In the genomic region with DNA sequence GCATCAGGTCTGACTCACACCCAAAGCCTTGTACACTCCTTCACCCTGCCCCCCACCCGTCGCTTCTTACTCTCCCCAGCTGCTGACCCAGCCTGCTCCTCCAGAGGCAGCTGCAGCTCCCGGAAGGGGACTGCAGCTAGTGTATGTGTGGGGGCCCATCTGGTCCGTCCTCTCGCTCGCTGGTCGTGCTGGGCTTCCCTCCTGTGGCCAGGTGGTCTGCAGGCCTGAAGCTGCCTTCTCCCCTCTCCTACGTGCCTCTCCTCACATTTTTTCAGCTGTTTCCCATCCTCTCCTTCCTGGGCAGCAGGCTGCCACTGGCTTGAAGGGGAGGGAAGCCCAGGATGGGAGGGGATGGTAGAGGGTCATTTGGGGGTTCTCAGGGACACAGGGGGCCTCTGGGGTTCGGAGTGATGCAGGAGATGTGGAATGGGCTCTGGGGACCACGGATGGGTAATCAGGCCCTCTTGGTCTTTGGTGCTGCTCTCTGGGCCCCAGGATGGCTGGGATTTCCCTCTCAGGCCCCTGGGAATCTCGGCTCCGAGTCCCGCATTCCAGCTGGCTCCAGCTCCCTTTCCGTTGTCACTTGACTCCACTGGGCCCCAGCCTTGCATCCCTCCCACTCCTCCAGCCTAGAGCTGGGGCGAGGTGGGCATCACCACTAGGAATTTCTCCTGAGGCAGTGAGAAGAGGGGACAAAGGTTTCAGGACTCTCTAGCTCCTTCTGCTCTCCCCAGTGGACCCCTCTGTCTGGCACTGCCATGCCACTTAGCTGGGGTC, we compare ENCODE assay signal across 9 cellular contexts. TPM values are rescaled to one million over a fixed set of nuclear protein-coding genes. Genes with fewer than 3 reads are reported as not detected.
A peak's percentile ranks its signal among the peaks of the same experiment; 100 is the strongest.
DNase-seq lines count a peak whose midpoint lies in the region; ATAC-seq and TF ChIP-seq lines count a peak whose summit lies in the region.
"Had no signal": no experiment of that assay in that cellular context is flagged by ENCODE, and none has a peak within 500 bp of the region (broad histone marks: within the 10 kb centered on the region; RNA-seq: fewer than 3 reads in every experiment).

No MANE protein-coding gene starts in this region.

- peak overlapping the region; percentile 2 for H3K18ac ChIP-seq in mesendoderm (ENCODE audit: low read length)

- H3K27ac ChIP-seq in caudate nucleus (ENCODE audit: low read depth, low read length): peak overlapping the region; percentile 85
- peak overlapping the region; percentile 40 for H3K27ac ChIP-seq in mesendoderm (ENCODE audit: low read depth, low read length)
- H3K27ac ChIP-seq in transverse colon: peak overlapping the region; percentile 89 to 96 (median 94)

- peak overlapping the region; percentile 90 for H2AK5ac ChIP-seq in mesendoderm (ENCODE audit: low read length)

- no peak overlapping the region for H2BK120ac ChIP-seq in mesendoderm (ENCODE audit: low read depth, low read length)

- H3K36me3 Mint-ChIP-seq in immature natural killer cell: peaks cover 0 to 4% (median 0%) of the 10 kb centered on the region in 3 donors

- no peak overlapping the region for H2BK15ac ChIP-seq in mesendoderm (replicated peaks; ENCODE audit: low read depth)

- H4K8ac ChIP-seq in mesendoderm (ENCODE audit: low read depth, low read length): no peak overlapping the region

- peak overlapping the region in 1 of 5 donors; percentile 64 for H3K4me3 Mint-ChIP-seq in immature natural killer cell

- H3K4ac ChIP-seq in mesendoderm (ENCODE audit: low read depth, low read length): no peak overlapping the region

- no peak for TF ChIP-seq CTCF in transverse colon (IDR thresholded peaks at IDR 0.05)

- peak overlapping the region in 2 of 6 donors; percentile 40 to 74 for H3K27ac Mint-ChIP-seq in immature natural killer cell

- TF ChIP-seq POLR2A in transverse colon (IDR thresholded peaks at IDR 0.05): no peak

- no peak overlapping the region for H3K4me2 ChIP-seq in mesendoderm (ENCODE audit: low read length)

- no CpG with 5 or more reads among the region's 15 CpGs for WGBS in mesendoderm (ENCODE audit: extremely low coverage, insufficient coverage, low lambda C conversion rate)
- WGBS in transverse colon (ENCODE audit: low coverage in 1 of 2), 2 donors: 0 to 51% methylated on average over 1 to 15 of the region's 15 CpGs

- H3K79me1 ChIP-seq in mesendoderm (ENCODE audit: low read length): peaks cover 7% of the 10 kb centered on the region

- intact Hi-C loops in transverse colon (cut with DNase I; ENCODE audit: low total_unique reads): loop anchor here (10.0 kb wide), 1 partner anchor 207 kb away; the partner anchor contains the start of gene DHX16

- H3K23ac ChIP-seq in mesendoderm (ENCODE audit: low read length): no peak overlapping the region

- no peaks in the 10 kb centered on the region for H3K27me3 ChIP-seq in mesendoderm (ENCODE audit: insufficient read depth, low read length, poor library complexity)
- no peaks in the 10 kb centered on the region for H3K27me3 ChIP-seq in transverse colon

- H3K4me3 ChIP-seq in mesendoderm (ENCODE audit: low read length): no peak overlapping the region
- H3K4me3 ChIP-seq in transverse colon: peak overlapping the region in 1 of 4 donors; percentile 90

- H3K36me3 ChIP-seq in mesendoderm (ENCODE audit: control insufficient read depth, insufficient read depth, low read length): no peaks in the 10 kb centered on the region
- H3K36me3 ChIP-seq in transverse colon: no peaks in the 10 kb centered on the region

- no peak for TF ChIP-seq EP300 in transverse colon (IDR thresholded peaks at IDR 0.05; ENCODE audit: low read depth)

- H3K79me2 ChIP-seq in mesendoderm (ENCODE audit: control insufficient read depth, insufficient read depth, low read length): peaks cover 28% of the 10 kb centered on the region

- no peak for ATAC-seq in activated CD4-positive, CD25-positive, alpha-beta regulatory T cell treated with anti-CD3 and anti-CD28 coated beads, Interleukin-2, amount 50 U/mL, for 24 hours
- no peak for ATAC-seq in GM21515 (IDR thresholded peaks at IDR 0.05; ENCODE audit: unreplicated experiment)
- ATAC-seq in stimulated activated naive CD8-positive, alpha-beta T cell treated with anti-CD3 and anti-CD28 coated beads, Interleukin-15, Interleukin-2, amounts not matched to agents 100 U/mL and 50 U/mL, for 24 hours: no peak

- peak overlapping the region; percentile 85 for H3K56ac ChIP-seq in mesendoderm (ENCODE audit: low read length)

- peaks cover 2 to 12% (median 7%) of the 10 kb centered on the region in 3 donors for H3K27me3 Mint-ChIP-seq in immature natural killer cell (ENCODE audit: low read depth in 3 of 3)

- peaks cover 14 to 23% of the 10 kb centered on the region in 2 donors for H3K4me1 Mint-ChIP-seq in immature natural killer cell

- H3K9me3 Mint-ChIP-seq in immature natural killer cell: no peaks in the 10 kb centered on the region

- H3K9me3 ChIP-seq in transverse colon: no peaks in the 10 kb centered on the region

- peaks cover 32% of the 10 kb centered on the region for H3K4me1 ChIP-seq in mesendoderm (ENCODE audit: control insufficient read depth, low read depth, low read length)
- H3K4me1 ChIP-seq in transverse colon: peaks cover 34 to 52% (median 43%) of the 10 kb centered on the region in 4 donors

- H3K9ac ChIP-seq in mesendoderm (ENCODE audit: low read length): peak overlapping the region; percentile 55

- in situ Hi-C loops in transverse colon (cut with MboI; ENCODE audit: low pct_ligation_motif_present in 1 of 4, low pct_unique_long_range_greater_than_20kb in 1 of 4, low sequenced_read_pairs in 3 of 4): loop anchor here in 2 of 4 donors (25.0 kb wide), 1 partner anchor 145 kb away; the partner anchor contains the start of genes FLOT1 (in 2 of the 2) and IER3 (in 2 of the 2)

- DNase-seq in activated CD4-positive, CD25-positive, alpha-beta regulatory T cell treated with anti-CD3 and anti-CD28 coated beads, Interleukin-2, amount 50 U/mL, for 72 hours: peak; percentile 25
- DNase-seq in caudate nucleus (lab: John Stamatoyannopoulos, UW): peak in 22 of 61 donors; percentile 12 to 51 (median 29)
- DNase-seq in mesendoderm: peak; percentile 78
- DNase-seq in transverse colon: no peak
- DNase-seq in immature natural killer cell: no peak
- DNase-seq in stimulated activated naive CD8-positive, alpha-beta T cell treated with anti-CD3 and anti-CD28 coated beads, Interleukin-15, Interleukin-2, amounts not matched to agents 100 U/mL and 50 U/mL, for 24 hours: no peak

- peak overlapping the region; percentile 14 for H2BK5ac ChIP-seq in mesendoderm (ENCODE audit: low read length)

- no peak overlapping the region for H4K5ac ChIP-seq in mesendoderm (ENCODE audit: low read length)

RNA-seq across cellular contexts. Expression of gene DDR1, which starts 2.1 kb away (rescaled TPM):
- 59.0 TPM for polyA plus RNA-seq in mesendoderm (2013, experiment 1 of 2)
- 57.2 TPM for polyA plus RNA-seq in mesendoderm (2013, experiment 2 of 2)
- total RNA-seq in transverse colon: 100 to 1,000 TPM; 149 to 322 (median 230) TPM
- 1 to 10 TPM in 1 of 3 donors, under 1 TPM in 1, not detected in 1; 0.41 to 1.1 TPM for polyA plus RNA-seq in immature natural killer cell

RNA-seq across cellular contexts. Expression of gene GTF2H4, which starts 25.8 kb away (rescaled TPM):
- 43.8 TPM for polyA plus RNA-seq in mesendoderm (2013, experiment 1 of 2)
- 46.5 TPM for polyA plus RNA-seq in mesendoderm (2013, experiment 2 of 2)
- 10 to 100 TPM in 1 of 4 donors, 1 to 10 TPM in 3; 2.0 to 44.5 (median 6.8) TPM for total RNA-seq in transverse colon
- 10 to 100 TPM in 1 of 3 donors, 1 to 10 TPM in 1, not detected in 1; 6.3 to 10.2 TPM for polyA plus RNA-seq in immature natural killer cell

RNA-seq across cellular contexts. Expression of gene VARS2, which starts 31.9 kb away (rescaled TPM):
- polyA plus RNA-seq in mesendoderm (2013, experiment 1 of 2): 12.1 TPM
- polyA plus RNA-seq in mesendoderm (2013, experiment 2 of 2): 13.9 TPM
- total RNA-seq in transverse colon: 10 to 100 TPM; 13.1 to 64.7 (median 25.8) TPM
- 10 to 100 TPM; 12.0 to 17.5 (median 12.6) TPM for polyA plus RNA-seq in immature natural killer cell

RNA-seq across cellular contexts. Expression of gene SFTA2, which starts 49.8 kb away (rescaled TPM):
- not detected for polyA plus RNA-seq in mesendoderm (2013, experiment 1 of 2)
- polyA plus RNA-seq in mesendoderm (2013, experiment 2 of 2): not detected
- not detected for total RNA-seq in transverse colon
- polyA plus RNA-seq in immature natural killer cell: not detected
- total RNA-seq: T-helper 2 cell treated with Interferon-gamma antibody and Interleukin-4, amounts not matched to agents 100 ng/mL and 5 ng/mL, for 36 hours had no signal

RNA-seq across cellular contexts. Expression of gene MUCL3, which starts 58.6 kb away (rescaled TPM):
- 0.20 TPM for polyA plus RNA-seq in mesendoderm (2013, experiment 1 of 2)
- 0.22 TPM for polyA plus RNA-seq in mesendoderm (2013, experiment 2 of 2)
- under 1 TPM in 2 of 4 donors, not detected in 2; 0.16 to 0.41 TPM for total RNA-seq in transverse colon
- polyA plus RNA-seq in immature natural killer cell: not detected
- total RNA-seq: T-helper 2 cell treated with Interferon-gamma antibody and Interleukin-4, amounts not matched to agents 100 ng/mL and 5 ng/mL, for 36 hours had no signal

Comparison
In these comparisons a context has a peak if more than half of its experiments do, and no peak if none do; other contexts are left out.
1. DNase-seq: peak in activated CD4-positive, CD25-positive, alpha-beta regulatory T cell treated with anti-CD3 and anti-CD28 coated beads, Interleukin-2, amount 50 U/mL, for 72 hours (single experiment) and mesendoderm (single experiment); none in transverse colon (single experiment), immature natural killer cell (0 of 3) and stimulated activated naive CD8-positive, alpha-beta T cell treated with anti-CD3 and anti-CD28 coated beads, Interleukin-15, Interleukin-2, amounts not matched to agents 100 U/mL and 50 U/mL, for 24 hours (single experiment).
2. H3K27ac ChIP-seq: peak in every context shown above with its lines; median percentile 94 in transverse colon; 85 in caudate nucleus; 40 in mesendoderm.